Comparison of ENCODE assay signal across 1 cellular context in the genomic region with DNA sequence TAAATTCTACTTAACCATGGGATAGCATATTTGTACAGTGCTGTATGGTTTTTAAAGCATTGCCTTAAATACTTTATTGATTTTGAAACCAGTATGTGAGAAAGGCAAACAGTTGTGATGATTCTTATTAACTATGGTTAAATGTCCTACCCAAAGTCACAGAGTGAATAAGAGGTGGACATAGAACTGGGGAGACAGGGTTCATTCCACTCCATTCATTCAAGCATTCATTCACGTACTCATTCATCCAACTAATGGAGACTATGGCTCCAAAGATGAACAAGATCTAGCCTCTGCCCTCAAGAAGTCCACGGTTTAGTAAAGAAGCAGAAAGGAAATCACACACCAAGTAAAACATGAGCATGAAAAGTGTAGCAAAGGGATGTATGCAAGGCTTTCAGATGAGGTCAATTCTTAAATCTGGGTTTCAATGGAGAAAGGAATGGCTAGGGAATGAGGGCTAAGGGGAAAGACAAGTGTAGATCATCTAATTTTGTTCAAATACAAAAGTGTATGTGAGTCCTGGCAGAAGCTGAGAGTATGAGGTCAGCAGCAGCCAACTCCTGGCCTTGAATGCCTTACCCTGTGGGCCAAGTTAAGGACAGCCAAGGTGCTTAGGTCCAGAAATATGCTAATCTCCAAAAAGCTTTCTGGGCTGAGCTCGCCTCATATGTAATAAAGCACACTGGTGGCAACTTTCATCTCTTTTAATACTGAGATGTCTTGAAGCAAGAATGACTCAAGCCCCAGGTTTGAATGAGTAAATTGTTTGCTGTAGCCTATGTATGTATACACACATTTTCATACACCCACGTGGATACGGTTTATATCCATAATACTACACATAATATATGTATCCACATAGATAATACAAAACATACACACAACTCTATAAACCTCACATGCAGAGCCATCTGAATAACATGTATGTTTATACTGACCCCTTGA.
TF ChIP-seq lines count a peak whose summit lies in the region.

No MANE protein-coding gene starts in this region.

TF ChIP-seq in GM12891, 5 proteins besides CTCF, POLR2A, EP300 and RAD21:
- TF ChIP-seq SPI1 (IDR thresholded peaks at IDR 0.05; ENCODE audit: low read depth, low read length) = no peak
- no peak for TF ChIP-seq PAX5 (IDR thresholded peaks at IDR 0.05; ENCODE audit: insufficient read depth, low read length, severe bottlenecking)
- TF ChIP-seq POU2F2 (IDR thresholded peaks at IDR 0.05; ENCODE audit: low read depth, low read length) = no peak
- no peak for TF ChIP-seq TAF1 (IDR thresholded peaks at IDR 0.05; ENCODE audit: low read depth, low read length)
- TF ChIP-seq POLR2AphosphoS5 (IDR thresholded peaks at IDR 0.05; ENCODE audit: low read depth, low read length) = no peak
TF ChIP-seq in GM12891: peak in this region for 0.
